Comparison of ENCODE assay signal across 15 cellular contexts in genomic region chr1:12163210-12163609, GRCh38. TPM values are rescaled to one million over a fixed set of nuclear protein-coding genes. Genes with fewer than 3 reads are reported as not detected.
DNase-seq lines count a peak whose midpoint lies in the region; ATAC-seq and TF ChIP-seq lines count a peak whose summit lies in the region.
"Had no signal": no experiment of that assay in that cellular context is flagged by ENCODE, and none has a peak within 500 bp of the region (broad histone marks: within the 10 kb centered on the region; RNA-seq: fewer than 3 reads in every experiment).

No MANE protein-coding gene starts in this region.

- intact Hi-C loops in activated B cell treated with CpG ODN at 0.5 μM for 24 hours (cut with micrococcal nuclease) (loop anchor here (5.0 kb wide), 1 partner anchor 356 kb away; the partner anchor contains the start of genes CLCN6 and MTHFR), adrenal gland (cut with DNase I) (no loop called here)

- 78 to 93% (median 89%) methylated on average over 8 to 9 of the region's 9 CpGs for WGBS in adrenal gland, 4 donors
- WGBS in mesendoderm (ENCODE audit: extremely low coverage, insufficient coverage, low lambda C conversion rate): no CpG with 5 or more reads among the region's 9 CpGs

- H4K20me1 ChIP-seq in BLaER1 treated with 17β-estradiol and CSF1 and Interleukin-3, amounts not matched to agents 10 nM and 100 nM: peaks cover 4 to 14% (median 6%) of the 10 kb centered on the region in 11 experiments; a peak in 18 of 22 replicates

- H3K27me3 Mint-ChIP-seq in activated B cell treated with CpG ODN at 0.5 μM for 24 hours (no peaks in the 10 kb centered on the region), memory B cell (no peaks in the 10 kb centered on the region)

- H3K9me3 ChIP-seq in BLaER1 treated with 17β-estradiol and CSF1 and Interleukin-3, amounts not matched to agents 10 nM and 100 nM (replicated peaks in 1 of 11): no peaks in the 10 kb centered on the region; a peak in 1 of 22 replicates
- no peaks in the 10 kb centered on the region for H3K9me3 ChIP-seq in adrenal gland (replicated peaks in 1 of 3)

- no peak overlapping the region for H2BK120ac ChIP-seq in mesendoderm (ENCODE audit: low read depth, low read length)

- H3K27ac Mint-ChIP-seq in activated B cell treated with CpG ODN at 0.5 μM for 24 hours: peak overlapping the region; percentile 91
- peak overlapping the region; percentile 49 for H3K27ac Mint-ChIP-seq in memory B cell
- H3K27ac Mint-ChIP-seq: endodermal cell, GM23338, nephron had no signal

- H3K4me3 ChIP-seq in BLaER1 treated with 17β-estradiol and CSF1 and Interleukin-3, amounts not matched to agents 10 nM and 100 nM: no peak overlapping the region
- H3K4me3 ChIP-seq in GM12865 (ENCODE audit: low read depth, low read length) (no peak overlapping the region), adrenal gland (no peak overlapping the region), mesendoderm (ENCODE audit: low read length) (no peak overlapping the region)
- H3K4me3 ChIP-seq: GM23338 had no signal

- DNase-seq in GM12865 (ENCODE audit: low read depth): peak; percentile 79
- DNase-seq in activated B cell treated with CpG ODN at 0.5 μM for 24 hours: no peak
- DNase-seq in memory B cell (ENCODE audit: low spot score in 2 of 2): no peak
- no peak for DNase-seq in adrenal gland
- DNase-seq in NCI-H774 (lab: John Stamatoyannopoulos, UW): no peak
- no peak for DNase-seq in AG08395 (ENCODE audit: low spot score)
- no peak for DNase-seq in mesendoderm
- DNase-seq: caudate nucleus; endodermal cell; NCI-H446 treated with DMSO at 0.1 percent for 48 hours; SHP77 treated with DMSO at 0.1 percent for 48 hours; stimulated activated CD4-positive, alpha-beta T cell treated with anti-CD3 and anti-CD28 coated beads, Interleukin-12 subunit alpha, Interleukin-12 subunit beta, amount 100 ng/mL, for 4 hours had no signal

- no peak overlapping the region for H2AK5ac ChIP-seq in mesendoderm (ENCODE audit: low read length)

- no peak overlapping the region for H2BK15ac ChIP-seq in mesendoderm (replicated peaks; ENCODE audit: low read depth)

- H4K5ac ChIP-seq in mesendoderm (ENCODE audit: low read length): no peak overlapping the region

- no peak for ATAC-seq in activated B cell treated with CpG ODN at 0.5 μM for 24 hours (ENCODE audit: low read depth)
- no peak for ATAC-seq in memory B cell (ENCODE audit: low read depth)
- ATAC-seq: GM23338 had no signal

- H3K27ac ChIP-seq in BLaER1 treated with 17β-estradiol and CSF1 and Interleukin-3, amounts not matched to agents 10 nM and 100 nM: peak overlapping the region in 7 of 11 experiments; percentile 19 to 89 (median 78); a peak in 5 of 22 replicates
- H3K27ac ChIP-seq in adrenal gland (no peak overlapping the region), mesendoderm (ENCODE audit: low read depth, low read length) (no peak overlapping the region)

- POLR2A ChIA-PET in activated B cell treated with CpG ODN at 0.5 μM for 24 hours (lab: Charles Lee): interaction anchor here (1.1 to 10.9 kb wide), 4 partner anchors 12 to 254 kb away, joined by 3 to 187 read pairs (median 17); no protein-coding TSS in a partner anchor

- H2BK5ac ChIP-seq in mesendoderm (ENCODE audit: low read length): no peak overlapping the region

- H3K4me2 ChIP-seq in BLaER1 treated with 17β-estradiol and CSF1 and Interleukin-3, amounts not matched to agents 10 nM and 100 nM: peak overlapping the region; percentile 73 to 100 (median 89); a peak in 21 of 22 replicates
- H3K4me2 ChIP-seq in mesendoderm (ENCODE audit: low read length): no peak overlapping the region
- H3K4me2 ChIP-seq: GM23338 had no signal

- no peak overlapping the region for H3K23ac ChIP-seq in mesendoderm (ENCODE audit: low read length)

- H4K8ac ChIP-seq in mesendoderm (ENCODE audit: low read depth, low read length): no peak overlapping the region

- peaks cover 84 to 99% (median 91%) of the 10 kb centered on the region in 10 experiments for H3K4me1 ChIP-seq in BLaER1 treated with 17β-estradiol and CSF1 and Interleukin-3, amounts not matched to agents 10 nM and 100 nM
- H3K4me1 ChIP-seq in adrenal gland (replicated peaks in 1 of 2) (peaks cover 17 to 30% of the 10 kb centered on the region in 2 donors), mesendoderm (ENCODE audit: control insufficient read depth, low read depth, low read length) (peaks cover 7% of the 10 kb centered on the region)

- TF ChIP-seq CTCF in GM12865 (IDR thresholded peaks at IDR 0.05; ENCODE audit: insufficient read depth, low read depth, low read length, missing control alignments) (no peak), activated B cell treated with CpG ODN at 0.5 μM for 24 hours (IDR thresholded peaks at IDR 0.05) (no peak), adrenal gland (IDR thresholded peaks at IDR 0.05) (no peak)

- CTCF ChIA-PET in activated B cell treated with CpG ODN at 0.5 μM for 24 hours (lab: Charles Lee): interaction anchor here (2.6 kb wide), 1 partner anchor 38 kb away, joined by 19 read pairs; no protein-coding TSS in a partner anchor

- H3K18ac ChIP-seq in mesendoderm (ENCODE audit: low read length): no peak overlapping the region

- H3K56ac ChIP-seq in mesendoderm (ENCODE audit: low read length): no peak overlapping the region

- H3K36me3 Mint-ChIP-seq in activated B cell treated with CpG ODN at 0.5 μM for 24 hours (ENCODE audit: low read depth) (peaks cover 5% of the 10 kb centered on the region), memory B cell (no peaks in the 10 kb centered on the region)

- no peak for TF ChIP-seq POLR2A in adrenal gland (IDR thresholded peaks at IDR 0.05)

- no peak overlapping the region for H3K4ac ChIP-seq in mesendoderm (ENCODE audit: low read depth, low read length)

- H3K27me3 ChIP-seq in BLaER1 treated with 17β-estradiol and CSF1 and Interleukin-3, amounts not matched to agents 10 nM and 100 nM: no peaks in the 10 kb centered on the region
- H3K27me3 ChIP-seq in adrenal gland (no peaks in the 10 kb centered on the region), mesendoderm (ENCODE audit: insufficient read depth, low read length, poor library complexity) (peaks cover 2% of the 10 kb centered on the region)

- H3K9ac ChIP-seq in BLaER1 treated with 17β-estradiol and CSF1 and Interleukin-3, amounts not matched to agents 10 nM and 100 nM: peak overlapping the region in 1 of 11 experiments; percentile 24; a peak in 1 of 22 replicates
- H3K9ac ChIP-seq in mesendoderm (ENCODE audit: low read length): no peak overlapping the region

- H3K79me1 ChIP-seq in mesendoderm (ENCODE audit: low read length): no peaks in the 10 kb centered on the region

- H3K4me3 Mint-ChIP-seq in activated B cell treated with CpG ODN at 0.5 μM for 24 hours: no peak overlapping the region
- peak overlapping the region; percentile 9 for H3K4me3 Mint-ChIP-seq in memory B cell
- H3K4me3 Mint-ChIP-seq: endodermal cell, GM23338, nephron had no signal

- H3K36me3 ChIP-seq in BLaER1 treated with 17β-estradiol and CSF1 and Interleukin-3, amounts not matched to agents 10 nM and 100 nM: peaks cover 0 to 12% (median 0%) of the 10 kb centered on the region in 11 experiments; a peak in 6 of 22 replicates
- H3K36me3 ChIP-seq in adrenal gland (replicated peaks in 1 of 2): no peaks in the 10 kb centered on the region
- H3K36me3 ChIP-seq in mesendoderm (ENCODE audit: control insufficient read depth, insufficient read depth, low read length): no peaks in the 10 kb centered on the region

- no peaks in the 10 kb centered on the region for H3K9me3 Mint-ChIP-seq in activated B cell treated with CpG ODN at 0.5 μM for 24 hours
- H3K9me3 Mint-ChIP-seq in memory B cell: no peaks in the 10 kb centered on the region
- H3K9me3 Mint-ChIP-seq: endodermal cell, GM23338, nephron had no signal

- H3K4me1 Mint-ChIP-seq in activated B cell treated with CpG ODN at 0.5 μM for 24 hours: peaks cover 69% of the 10 kb centered on the region
- peaks cover 55% of the 10 kb centered on the region for H3K4me1 Mint-ChIP-seq in memory B cell

- no peaks in the 10 kb centered on the region for H3K79me2 ChIP-seq in mesendoderm (ENCODE audit: control insufficient read depth, insufficient read depth, low read length)

RNA-seq across cellular contexts. Expression of gene TNFRSF1B, which starts 3.6 kb away (rescaled TPM):
- total RNA-seq in activated B cell treated with CpG ODN at 0.5 μM for 24 hours (89.0 and 98.6 TPM in 2 replicates), adrenal gland (10 to 100 TPM; 14.6 to 58.3 (median 36.8) TPM)
- polyA plus RNA-seq in adrenal gland: 10 to 100 TPM in 2 of 3 donors, 1 to 10 TPM in 1; 7.7 to 11.7 (median 10.7) TPM
- polyA plus RNA-seq in mesendoderm (2013, experiment 1 of 2): 0.77 TPM
- polyA plus RNA-seq in mesendoderm (2013, experiment 2 of 2): 0.66 TPM

Comparison
In these comparisons a context has a peak if more than half of its experiments do, and no peak if none do; other contexts are left out.
1. H3K27ac ChIP-seq: peak in BLaER1 treated with 17β-estradiol and CSF1 and Interleukin-3, amounts not matched to agents 10 nM and 100 nM (7 of 11); none in adrenal gland (0 of 5) and mesendoderm (single experiment).